In genomic region chr1:27655151-27655929, GRCh38 we compare ENCODE assay signal across 11 cellular contexts. TPM values are rescaled to one million over a fixed set of nuclear protein-coding genes. Genes with fewer than 3 reads are reported as not detected.
DNase-seq lines count a peak whose midpoint lies in the region; ATAC-seq, FAIRE-seq and TF ChIP-seq lines count a peak whose summit lies in the region.
"Had no signal": no experiment of that assay in that cellular context is flagged by ENCODE, and none has a peak within 500 bp of the region (broad histone marks: within the 10 kb centered on the region; RNA-seq: fewer than 3 reads in every experiment).

No MANE protein-coding gene starts in this region.

- FAIRE-seq in GM19239 (lab: Jason Lieb, UNC), result peak; percentile 68
- FAIRE-seq: pancreas had no signal

- H3K36me3 Mint-ChIP-seq in endothelial cell (ENCODE audit: low read depth, unreplicated experiment), result no peaks in the 10 kb centered on the region
- H3K36me3 Mint-ChIP-seq in progenitor cell of endocrine pancreas (ENCODE audit: insufficient read depth), result no peaks in the 10 kb centered on the region

- no peaks in the 10 kb centered on the region for H3K36me3 ChIP-seq in A673 (ENCODE audit: insufficient read depth, low read length, poor library complexity, severe bottlenecking)
- H3K36me3 ChIP-seq: pancreas had no signal

- no peak for TF ChIP-seq CTCF in endothelial cell (IDR thresholded peaks at IDR 0.05; ENCODE audit: unreplicated experiment)
- no peak for TF ChIP-seq CTCF in progenitor cell of endocrine pancreas (IDR thresholded peaks at IDR 0.05; ENCODE audit: unreplicated experiment)
- TF ChIP-seq CTCF in A673 (conservative IDR thresholded peaks at IDR 0.05; ENCODE audit: low read depth, low read length), result no peak

- H3K4me1 ChIP-seq in A673 (ENCODE audit: insufficient read depth, low read length, poor library complexity, severe bottlenecking), result peaks cover 9% of the 10 kb centered on the region

- no TSS peak for BruUV-seq in A673 (replicated peaks; lab: Mats Ljungman, UMichigan)

- H3K9me3 Mint-ChIP-seq in endothelial cell (ENCODE audit: unreplicated experiment), result no peaks in the 10 kb centered on the region
- no peaks in the 10 kb centered on the region for H3K9me3 Mint-ChIP-seq in progenitor cell of endocrine pancreas (ENCODE audit: low read depth)

- CTCF ChIA-PET in A673 (lab: Charles Lee), result interaction anchor here (0.6 kb wide), 1 partner anchor 867 kb away, joined by 3 read pairs; no protein-coding TSS in a partner anchor

- H3K4me1 Mint-ChIP-seq in endothelial cell (ENCODE audit: unreplicated experiment) (peaks cover 23% of the 10 kb centered on the region), progenitor cell of endocrine pancreas (ENCODE audit: low read depth) (peaks cover 20% of the 10 kb centered on the region)

- no peaks in the 10 kb centered on the region for H3K9me3 ChIP-seq in A673 (ENCODE audit: low read depth, low read length, poor library complexity, severe bottlenecking)
- H3K9me3 ChIP-seq: pancreas had no signal

- peak overlapping the region; percentile 65 for H3K27ac Mint-ChIP-seq in endothelial cell (ENCODE audit: unreplicated experiment)
- peak overlapping the region; percentile 78 for H3K27ac Mint-ChIP-seq in progenitor cell of endocrine pancreas

- H3K27me3 Mint-ChIP-seq in endothelial cell (ENCODE audit: unreplicated experiment) (peaks cover 18% of the 10 kb centered on the region), progenitor cell of endocrine pancreas (peaks cover 15% of the 10 kb centered on the region)

- DNase-seq in GM19239 (ENCODE audit: insufficient read length, low spot score) (no peak), MV-4-11 (lab: John Stamatoyannopoulos, UW) (peak; percentile 17), endothelial cell (ENCODE audit: low spot score) (no peak), progenitor cell of endocrine pancreas (ENCODE audit: low spot score, unreplicated experiment) (no peak), dermis blood vessel endothelial cell (no peak), A673 (ENCODE audit: low spot score) (no peak)
- DNase-seq: hippocampal formation, NCI-H1048, pancreas had no signal

- no peak overlapping the region for H3K4me3 ChIP-seq in A673 (ENCODE audit: low read depth, low read length, poor library complexity, severe bottlenecking)
- H3K4me3 ChIP-seq: pancreas had no signal

- H3K4me3 Mint-ChIP-seq in endothelial cell (ENCODE audit: unreplicated experiment) (no peak overlapping the region), progenitor cell of endocrine pancreas (ENCODE audit: low read depth) (no peak overlapping the region)

- ATAC-seq in HG02642 (IDR thresholded peaks at IDR 0.05; ENCODE audit: poor library complexity, unreplicated experiment) (no peak), GM21529 (IDR thresholded peaks at IDR 0.05; ENCODE audit: unreplicated experiment) (no peak)

- intact Hi-C loops in A673 (cut with micrococcal nuclease; ENCODE audit: unreplicated experiment), result no loop called here

- H3K27me3 ChIP-seq in A673 (replicated peaks; ENCODE audit: insufficient read depth, low read depth, low read length, poor library complexity), result no peaks in the 10 kb centered on the region
- H3K27me3 ChIP-seq: pancreas had no signal

- H3K27ac ChIP-seq in A673 (ENCODE audit: low read depth, low read length, poor library complexity, severe bottlenecking), result no peak overlapping the region

- POLR2A ChIA-PET in A673 (lab: Charles Lee; ENCODE audit: low non-redundant PET), result no interaction called here

RNA-seq across cellular contexts. Expression of gene IFI6, which starts 16.7 kb away (rescaled TPM):
- total RNA-seq in endothelial cell (ENCODE audit: unreplicated experiment) (9.7 TPM), progenitor cell of endocrine pancreas (4.4 and 5.7 TPM in 2 replicates), dermis blood vessel endothelial cell (21.9 and 57.7 TPM in 2 replicates), A673 (2021) (18.7 and 19.4 TPM in 2 replicates)

RNA-seq across cellular contexts. Expression of gene FGR, which starts 20.4 kb away (rescaled TPM):
- total RNA-seq in endothelial cell (ENCODE audit: unreplicated experiment) (0.46 TPM), progenitor cell of endocrine pancreas (not detected in 2 replicates), dermis blood vessel endothelial cell (0.74 and 1.2 TPM in 2 replicates), A673 (2021) (not detected in 2 replicates)

RNA-seq across cellular contexts. Expression of gene AHDC1, which starts 51.4 kb away (rescaled TPM):
- 48.0 TPM for total RNA-seq in endothelial cell (ENCODE audit: unreplicated experiment)
- total RNA-seq in progenitor cell of endocrine pancreas, result 53.3 and 56.3 TPM in 2 replicates
- 7.1 and 16.0 TPM in 2 replicates for total RNA-seq in dermis blood vessel endothelial cell
- 33.2 and 34.2 TPM in 2 replicates for total RNA-seq in A673 (2021)
